ENCODE assay signal across 18 cellular contexts in the genomic region with DNA sequence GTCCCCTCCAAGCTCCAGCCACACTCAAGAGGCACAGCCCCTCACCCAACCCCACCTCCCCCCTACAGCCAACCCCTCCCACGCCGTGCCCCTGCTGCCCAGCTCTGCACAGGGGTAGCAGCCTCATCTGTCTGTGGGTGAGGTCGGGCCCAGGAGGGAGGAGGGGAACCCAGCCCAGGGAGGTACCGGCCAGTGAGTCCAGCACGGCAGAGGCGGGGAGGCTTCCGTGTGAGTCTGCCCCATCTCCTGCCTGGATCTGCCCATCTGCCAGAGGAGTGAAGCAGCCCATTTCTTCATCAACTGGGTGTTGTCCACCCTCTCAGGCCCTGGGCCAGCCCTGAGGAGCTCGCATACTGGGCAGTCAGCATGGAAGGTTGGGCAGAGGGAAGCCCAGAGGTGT. TPM values are rescaled to one million over a fixed set of nuclear protein-coding genes. Genes with fewer than 3 reads are reported as not detected.
DNase-seq lines count a peak whose midpoint lies in the region; ATAC-seq and TF ChIP-seq lines count a peak whose summit lies in the region.
"Had no signal": no experiment of that assay in that cellular context is flagged by ENCODE, and none has a peak within 500 bp of the region (broad histone marks: within the 10 kb centered on the region; RNA-seq: fewer than 3 reads in every experiment).

No MANE protein-coding gene starts in this region.

- DNase-seq in left cardiac atrium (no peak), left ventricle myocardium inferior (no peak), esophagus squamous epithelium (lab: John Stamatoyannopoulos, UW) (no peak), omental fat pad (ENCODE audit: low spot score) (no peak), uterus (no peak), Calu3 (no peak), GM23338 (ENCODE audit: low spot score) (no peak)
- no peak for DNase-seq in CD8-positive, alpha-beta memory T cell
- DNase-seq: 8988T, GF-D8, H9, Karpas-422, MM.1S, NCI-H1092 treated with DMSO at 0.1 percent for 48 hours, NCI-H2081 treated with DMSO at 0.1 percent for 48 hours, NCI-H524, SHP77 treated with DMSO at 0.1 percent for 48 hours had no signal

- H3K27me3 ChIP-seq in left ventricle myocardium inferior (ENCODE audit: low read depth) (no peaks in the 10 kb centered on the region), esophagus squamous epithelium (no peaks in the 10 kb centered on the region), uterus (no peaks in the 10 kb centered on the region), GM23338 (ENCODE audit: insufficient read depth) (no peaks in the 10 kb centered on the region)
- H3K27me3 ChIP-seq in CD8-positive, alpha-beta memory T cell (ENCODE audit: insufficient read depth, low read length, poor library complexity, severe bottlenecking) = no peaks in the 10 kb centered on the region

- peak; percentile 25 to 81 for ATAC-seq in left cardiac atrium
- peak; percentile 81 for ATAC-seq in omental fat pad (ENCODE audit: low FRiP score)
- ATAC-seq in GM23338 = no peak
- ATAC-seq: Panc1 had no signal

- H3K27me3 Mint-ChIP-seq in Calu3 (ENCODE audit: unreplicated experiment) (no peaks in the 10 kb centered on the region), GM23338 (ENCODE audit: insufficient read depth, low read depth, poor library complexity) (peaks cover 22% of the 10 kb centered on the region)
- peaks cover 0 to 1% of the 10 kb centered on the region in 2 donors for H3K27me3 Mint-ChIP-seq in CD8-positive, alpha-beta memory T cell

- no peak overlapping the region for H3K4me2 ChIP-seq in GM23338

- intact Hi-C loops in left cardiac atrium (cut with DNase I) (no loop called here), left ventricle myocardium inferior (cut with micrococcal nuclease) (no loop called here), esophagus squamous epithelium (cut with DNase I) (no loop called here), uterus (cut with DNase I; ENCODE audit: low total_unique reads) (no loop called here), Calu3 (cut with micrococcal nuclease; ENCODE audit: unreplicated experiment) (no loop called here)

- no peak overlapping the region for H3K27ac ChIP-seq in left ventricle myocardium inferior (replicated peaks)
- H3K27ac ChIP-seq in esophagus squamous epithelium = peak overlapping the region in 3 of 4 donors; percentile 39 to 69 (median 48)
- peak overlapping the region; percentile 64 to 85 for H3K27ac ChIP-seq in uterus
- H3K27ac ChIP-seq in CD8-positive, alpha-beta memory T cell (ENCODE audit: low read depth, low read length) = no peak overlapping the region
- no peak overlapping the region for H3K27ac ChIP-seq in GM23338 (ENCODE audit: low read depth)

- no peaks in the 10 kb centered on the region for H3K36me3 ChIP-seq in left ventricle myocardium inferior
- peaks cover 0 to 29% (median 0%) of the 10 kb centered on the region in 3 donors for H3K36me3 ChIP-seq in esophagus squamous epithelium
- no peaks in the 10 kb centered on the region for H3K36me3 ChIP-seq in uterus
- no peaks in the 10 kb centered on the region for H3K36me3 ChIP-seq in CD8-positive, alpha-beta memory T cell (ENCODE audit: insufficient read depth, low read length)
- H3K36me3 ChIP-seq in GM23338 (ENCODE audit: insufficient read depth) = no peaks in the 10 kb centered on the region

- no peaks in the 10 kb centered on the region for H3K9me3 Mint-ChIP-seq in Calu3 (ENCODE audit: low read depth, unreplicated experiment)
- no peaks in the 10 kb centered on the region for H3K9me3 Mint-ChIP-seq in CD8-positive, alpha-beta memory T cell
- no peaks in the 10 kb centered on the region for H3K9me3 Mint-ChIP-seq in GM23338
- H3K9me3 Mint-ChIP-seq: H9 had no signal

- no peaks in the 10 kb centered on the region; the same call in 1 of the 2 replicates for H4K20me1 ChIP-seq in GM23338 (replicated peaks; ENCODE audit: insufficient read depth)

- BruUV-seq in Calu3 (replicated peaks; lab: Mats Ljungman, UMichigan) = no TSS peak

- WGBS in esophagus squamous epithelium, 2 donors = 63% methylated on average over 4 of the region's 8 CpGs; no CpG with 5 or more reads in 1 of the 2 donors

- H2AFZ ChIP-seq in GM23338 = no peak overlapping the region

- TF ChIP-seq CTCF in left ventricle myocardium inferior (IDR thresholded peaks at IDR 0.05; ENCODE audit: borderline replicate concordance) (no peak), esophagus squamous epithelium (IDR thresholded peaks at IDR 0.05) (no peak), omental fat pad (IDR thresholded peaks at IDR 0.05) (no peak), uterus (IDR thresholded peaks at IDR 0.05) (no peak), Calu3 (IDR thresholded peaks at IDR 0.05; ENCODE audit: unreplicated experiment) (no peak), GM23338 (conservative IDR thresholded peaks at IDR 0.05; ENCODE audit: low read depth in 2 of 2) (no peak)

- H3K36me3 Mint-ChIP-seq in Calu3 (ENCODE audit: insufficient read depth, unreplicated experiment) = peaks cover 5% of the 10 kb centered on the region
- no peaks in the 10 kb centered on the region for H3K36me3 Mint-ChIP-seq in CD8-positive, alpha-beta memory T cell
- H3K36me3 Mint-ChIP-seq in GM23338 (ENCODE audit: low read depth) = no peaks in the 10 kb centered on the region

- no peaks in the 10 kb centered on the region for H3K9me3 ChIP-seq in left ventricle myocardium inferior (replicated peaks)
- H3K9me3 ChIP-seq in esophagus squamous epithelium = no peaks in the 10 kb centered on the region
- no peaks in the 10 kb centered on the region for H3K9me3 ChIP-seq in uterus
- H3K9me3 ChIP-seq in CD8-positive, alpha-beta memory T cell (ENCODE audit: low read length) = no peaks in the 10 kb centered on the region

- H3K4me3 Mint-ChIP-seq in Calu3 (ENCODE audit: low read depth, unreplicated experiment) (no peak overlapping the region), GM23338 (no peak overlapping the region)
- H3K4me3 Mint-ChIP-seq in CD8-positive, alpha-beta memory T cell = no peak overlapping the region
- H3K4me3 Mint-ChIP-seq: H9 had no signal

- H3F3A ChIP-seq in GM23338 (replicated peaks; ENCODE audit: low read depth) = 0 out of 2 replicates have a peak, but pooled peaks cover 3% of the 10 kb centered on the region

- H3K9me2 ChIP-seq in GM23338 (ENCODE audit: insufficient read depth) = no peaks in the 10 kb centered on the region

- no peak overlapping the region for H3K27ac Mint-ChIP-seq in Calu3 (ENCODE audit: unreplicated experiment)
- no peak overlapping the region for H3K27ac Mint-ChIP-seq in CD8-positive, alpha-beta memory T cell
- H3K27ac Mint-ChIP-seq in GM23338 = no peak overlapping the region
- H3K27ac Mint-ChIP-seq: H9 had no signal

- peaks cover 78% of the 10 kb centered on the region for H3K4me1 ChIP-seq in left ventricle myocardium inferior
- peaks cover 0 to 83% (median 23%) of the 10 kb centered on the region in 3 donors for H3K4me1 ChIP-seq in esophagus squamous epithelium
- H3K4me1 ChIP-seq in uterus = peaks cover 13 to 34% of the 10 kb centered on the region in 2 donors
- H3K4me1 ChIP-seq in CD8-positive, alpha-beta memory T cell (ENCODE audit: insufficient read depth, low read length) = no peaks in the 10 kb centered on the region
- peaks cover 15% of the 10 kb centered on the region for H3K4me1 ChIP-seq in GM23338 (ENCODE audit: insufficient read depth)

- H3K79me2 ChIP-seq in GM23338 (replicated peaks; ENCODE audit: insufficient read depth) = peaks cover 39% of the 10 kb centered on the region

- H3K4me3 ChIP-seq in left ventricle myocardium inferior (no peak overlapping the region), esophagus squamous epithelium (no peak overlapping the region), uterus (no peak overlapping the region), GM23338 (no peak overlapping the region)
- H3K4me3 ChIP-seq in CD8-positive, alpha-beta memory T cell (ENCODE audit: low read length) = no peak overlapping the region

- no peak for TF ChIP-seq POLR2A in esophagus squamous epithelium (IDR thresholded peaks at IDR 0.05)
- no peak for TF ChIP-seq POLR2A in uterus (IDR thresholded peaks at IDR 0.05)

- CTCF ChIA-PET in Calu3 (lab: Charles Lee) = no interaction called here
- CTCF ChIA-PET in CD8-positive, alpha-beta memory T cell (lab: Charles Lee) = interaction anchor here (1.2 kb wide), 1 partner anchor 13 kb away, joined by 3 read pairs; no protein-coding TSS in a partner anchor

- H3K4me1 Mint-ChIP-seq in Calu3 (ENCODE audit: low read depth, unreplicated experiment) (no peaks in the 10 kb centered on the region), GM23338 (peaks cover 34% of the 10 kb centered on the region)
- no peaks in the 10 kb centered on the region for H3K4me1 Mint-ChIP-seq in CD8-positive, alpha-beta memory T cell

- POLR2A ChIA-PET in CD8-positive, alpha-beta memory T cell (lab: Charles Lee) = no interaction called here

TF ChIP-seq in GM23338, 12 proteins besides CTCF, POLR2A, EP300 and RAD21 (continues in another document):
- TF ChIP-seq EZH2 (IDR thresholded peaks at IDR 0.05; ENCODE audit: low read depth, unreplicated experiment) (no peak), EZH2phosphoT487 (IDR thresholded peaks at IDR 0.05; ENCODE audit: unreplicated experiment) (no peak), ZNF331 (CRISPR knock-in tag; IDR thresholded peaks at IDR 0.05; ENCODE audit: low read depth) (no peak), ZNF114 (CRISPR knock-in tag; IDR thresholded peaks at IDR 0.05) (no peak)

RNA-seq across cellular contexts. Expression of a gene that starts 54.2 kb away (rescaled TPM):
- total RNA-seq in left cardiac atrium (10 to 100 TPM; 31.4 to 38.6 TPM), left ventricle myocardium inferior (32.2 TPM), esophagus squamous epithelium (10 to 100 TPM; 13.4 to 39.9 (median 29.5) TPM), omental fat pad (10 to 100 TPM; 23.2 to 37.0 (median 34.7) TPM), uterus (10 to 100 TPM; 17.4 to 43.2 (median 34.4) TPM), Calu3 (2022) (71.5 and 82.8 TPM in 2 replicates)
- 100 to 1,000 TPM; 110 to 115 TPM for total RNA-seq in CD8-positive, alpha-beta memory T cell
- polyA plus RNA-seq in CD8-positive, alpha-beta memory T cell = 16.4 TPM
- 54.0 and 63.4 TPM in 2 replicates for total RNA-seq in GM23338 (2014; rRNA removed; shearing (Covaris generic))
- 57.8 and 60.6 TPM in 2 replicates for polyA plus RNA-seq in GM23338 (2016; fragmentation: Nextera tagmentation; extraction: Ambion mirVana)

RNA-seq across cellular contexts. Expression of a gene that starts 54.8 kb away (rescaled TPM):
- total RNA-seq in left cardiac atrium (100 to 1,000 TPM in 1 of 2 donors, 10 to 100 TPM in 1; 77.7 to 116 TPM), left ventricle myocardium inferior (101 TPM), esophagus squamous epithelium (10 to 100 TPM; 29.1 to 65.4 (median 36.3) TPM), omental fat pad (10 to 100 TPM; 61.8 to 78.3 (median 70.1) TPM), uterus (100 to 1,000 TPM in 3 of 4 donors, 10 to 100 TPM in 1; 98.1 to 151 (median 121) TPM), Calu3 (2022) (51.5 and 52.6 TPM in 2 replicates)
- 10 to 100 TPM; 57.1 to 57.9 TPM for total RNA-seq in CD8-positive, alpha-beta memory T cell
- 52.1 TPM for polyA plus RNA-seq in CD8-positive, alpha-beta memory T cell
- total RNA-seq in GM23338 (2014; rRNA removed; shearing (Covaris generic)) = 68.0 and 76.2 TPM in 2 replicates
- 35.7 and 40.7 TPM in 2 replicates for polyA plus RNA-seq in GM23338 (2016; fragmentation: Nextera tagmentation; extraction: Ambion mirVana)

Comparison
In these comparisons a context has a peak if more than half of its experiments do, and no peak if none do; other contexts are left out.
1. H3K27ac ChIP-seq: peak in esophagus squamous epithelium (3 of 4) and uterus (2 of 2); none in left ventricle myocardium inferior (single experiment), CD8-positive, alpha-beta memory T cell (single experiment) and GM23338 (single experiment).